11 cellular contexts compared by ENCODE assay signal in genomic region chr3:38153986-38154608, GRCh38. TPM values are rescaled to one million over a fixed set of nuclear protein-coding genes. Genes with fewer than 3 reads are reported as not detected.
DNase-seq lines count a peak whose midpoint lies in the region; ATAC-seq and TF ChIP-seq lines count a peak whose summit lies in the region.
"Had no signal": no experiment of that assay in that cellular context is flagged by ENCODE, and none has a peak within 500 bp of the region (broad histone marks: within the 10 kb centered on the region; RNA-seq: fewer than 3 reads in every experiment).

No MANE protein-coding gene starts in this region.

- H3K36me3 ChIP-seq in left lung (no peaks in the 10 kb centered on the region), WERI-Rb-1 (no peaks in the 10 kb centered on the region)
- H3K36me3 ChIP-seq: neural progenitor cell had no signal

- H3K9me3 ChIP-seq in left lung (no peaks in the 10 kb centered on the region), WERI-Rb-1 (ENCODE audit: severe bottlenecking) (no peaks in the 10 kb centered on the region)

- ATAC-seq in left lung, result peak; percentile 61
- ATAC-seq in GM18868 (IDR thresholded peaks at IDR 0.05; ENCODE audit: unreplicated experiment), result no peak

- peaks cover 0 to 51% of the 10 kb centered on the region in 2 donors for H3K4me1 ChIP-seq in left lung

- H3K27ac ChIP-seq in left lung (peak overlapping the region in 1 of 2 donors; percentile 79), WERI-Rb-1 (no peak overlapping the region)
- H3K27ac ChIP-seq: neural progenitor cell had no signal

- TF ChIP-seq CTCF in left lung (IDR thresholded peaks at IDR 0.05), result no peak
- no peak for TF ChIP-seq CTCF in WERI-Rb-1 (IDR thresholded peaks at IDR 0.05; ENCODE audit: low read depth, low read length)

- H3K27me3 ChIP-seq in left lung (no peaks in the 10 kb centered on the region), WERI-Rb-1 (ENCODE audit: insufficient read depth, low read depth, severe bottlenecking) (no peaks in the 10 kb centered on the region)
- H3K27me3 ChIP-seq: neural progenitor cell had no signal

- DNase-seq in AG08395 (ENCODE audit: low spot score) (peak; percentile 75), HPDE6-E6E7 (ENCODE audit: extremely low spot score) (peak; percentile 41), amniotic epithelial cell (ENCODE audit: low read depth) (peak; percentile 98), left lung (no peak), glomerular visceral epithelial cell (ENCODE audit: extremely low spot score) (no peak), WERI-Rb-1 (no peak), iPS-NIHi7 (ENCODE audit: extremely low spot score) (no peak)
- DNase-seq: activated naive CD8-positive, alpha-beta T cell treated with anti-CD3 and anti-CD28 coated beads, Interleukin-2, amount 10 ng/mL, durations not matched to agents 7 days and 5 days; NCI-H2107 had no signal

- intact Hi-C loops in left lung (cut with DNase I), result no loop called here

- H3K4me3 ChIP-seq in left lung, result no peak overlapping the region
- H3K4me3 ChIP-seq in WERI-Rb-1 (ENCODE audit: low read depth, low read length), result no peak overlapping the region
- H3K4me3 ChIP-seq: neural progenitor cell had no signal

RNA-seq across cellular contexts. Expression of gene OXSR1, which starts 11.2 kb away (rescaled TPM):
- total RNA-seq in left lung, result 10 to 100 TPM; 26.4 to 35.6 TPM

RNA-seq across cellular contexts. Expression of gene MYD88, which starts 15.6 kb away (rescaled TPM):
- total RNA-seq in left lung, result 10 to 100 TPM; 51.5 to 97.4 TPM

RNA-seq across cellular contexts. Expression of gene ACAA1, which starts 17.2 kb away (rescaled TPM):
- 100 to 1,000 TPM in 1 of 2 donors, 10 to 100 TPM in 1; 97.5 to 106 TPM for total RNA-seq in left lung

Comparison
In these comparisons a context has a peak if more than half of its experiments do, and no peak if none do; other contexts are left out.
1. DNase-seq: peak in AG08395 (single experiment), HPDE6-E6E7 (single experiment) and amniotic epithelial cell (single experiment); none in left lung (0 of 2), glomerular visceral epithelial cell (single experiment), WERI-Rb-1 (single experiment) and iPS-NIHi7 (single experiment).